ENCODE assay signal across 8 cellular contexts in genomic region chr7:151342102-151342646, GRCh38.
DNase-seq lines count a peak whose midpoint lies in the region; ATAC-seq and TF ChIP-seq lines count a peak whose summit lies in the region.

No MANE protein-coding gene starts in this region.

- ATAC-seq in GM21526 (IDR thresholded peaks at IDR 0.05; ENCODE audit: low FRiP score, unreplicated experiment): peak; percentile 56

- peak overlapping the region; percentile 93 for H3K4me3 ChIP-seq in GM08714 (ENCODE audit: low read length)
- H3K4me3 ChIP-seq in KMS-11 (IDR thresholded peaks at IDR 0.05; ENCODE audit: insufficient read depth, low read depth, low read length): no peak overlapping the region
- peak overlapping the region; percentile 57 for H3K4me3 ChIP-seq in mucosa of stomach (ENCODE audit: low read length)

- H3K27me3 ChIP-seq in KMS-11 (ENCODE audit: insufficient read depth, low read depth) (no peaks in the 10 kb centered on the region), mucosa of stomach (ENCODE audit: control insufficient read depth, insufficient read depth, low read length) (no peaks in the 10 kb centered on the region)

- peak overlapping the region; percentile 63 for H3K4me2 ChIP-seq in KMS-11

- H3K9ac ChIP-seq in KMS-11 (peak overlapping the region; percentile 50; the same call in 1 of the 2 replicates), mucosa of stomach (ENCODE audit: low read length) (peak overlapping the region; percentile 76)

- H3K36me3 ChIP-seq in KMS-11 (ENCODE audit: insufficient read depth): no peaks in the 10 kb centered on the region
- no peaks in the 10 kb centered on the region for H3K36me3 ChIP-seq in mucosa of stomach (ENCODE audit: control insufficient read depth, insufficient read depth, low read length)

- no peaks in the 10 kb centered on the region for H3K9me3 ChIP-seq in mucosa of stomach (ENCODE audit: control insufficient read depth, low read length)

- H3K4me1 ChIP-seq in KMS-11 (ENCODE audit: low read depth, poor library complexity, severe bottlenecking) (peaks cover 22% of the 10 kb centered on the region), mucosa of stomach (ENCODE audit: control insufficient read depth, insufficient read depth, low read length) (peaks cover 27% of the 10 kb centered on the region)

- DNase-seq in central memory CD4-positive, alpha-beta T cell: peak; percentile 48
- DNase-seq in NCI-H82 treated with DMSO at 0.1 percent for 48 hours (lab: John Stamatoyannopoulos, UW; ENCODE audit: unreplicated experiment) (no peak), NCI-H146 treated with DMSO at 0.1 percent for 48 hours (lab: John Stamatoyannopoulos, UW; ENCODE audit: unreplicated experiment) (no peak), anterior cingulate cortex (lab: John Stamatoyannopoulos, UW) (no peak)

- no peak for TF ChIP-seq CTCF in KMS-11 (conservative IDR thresholded peaks at IDR 0.05; ENCODE audit: low read depth, low read length)

- no peaks in the 10 kb centered on the region for H3K79me2 ChIP-seq in KMS-11 (ENCODE audit: insufficient read depth, low read depth)

- H4K20me1 ChIP-seq in KMS-11 (ENCODE audit: insufficient read depth): no peaks in the 10 kb centered on the region

- peak overlapping the region; percentile 1; the same call in 1 of the 2 replicates for H3K27ac ChIP-seq in KMS-11

- H2AFZ ChIP-seq in KMS-11 (ENCODE audit: low read depth): peak overlapping the region; percentile 84
